35 cellular contexts compared by ENCODE assay signal in the genomic region with DNA sequence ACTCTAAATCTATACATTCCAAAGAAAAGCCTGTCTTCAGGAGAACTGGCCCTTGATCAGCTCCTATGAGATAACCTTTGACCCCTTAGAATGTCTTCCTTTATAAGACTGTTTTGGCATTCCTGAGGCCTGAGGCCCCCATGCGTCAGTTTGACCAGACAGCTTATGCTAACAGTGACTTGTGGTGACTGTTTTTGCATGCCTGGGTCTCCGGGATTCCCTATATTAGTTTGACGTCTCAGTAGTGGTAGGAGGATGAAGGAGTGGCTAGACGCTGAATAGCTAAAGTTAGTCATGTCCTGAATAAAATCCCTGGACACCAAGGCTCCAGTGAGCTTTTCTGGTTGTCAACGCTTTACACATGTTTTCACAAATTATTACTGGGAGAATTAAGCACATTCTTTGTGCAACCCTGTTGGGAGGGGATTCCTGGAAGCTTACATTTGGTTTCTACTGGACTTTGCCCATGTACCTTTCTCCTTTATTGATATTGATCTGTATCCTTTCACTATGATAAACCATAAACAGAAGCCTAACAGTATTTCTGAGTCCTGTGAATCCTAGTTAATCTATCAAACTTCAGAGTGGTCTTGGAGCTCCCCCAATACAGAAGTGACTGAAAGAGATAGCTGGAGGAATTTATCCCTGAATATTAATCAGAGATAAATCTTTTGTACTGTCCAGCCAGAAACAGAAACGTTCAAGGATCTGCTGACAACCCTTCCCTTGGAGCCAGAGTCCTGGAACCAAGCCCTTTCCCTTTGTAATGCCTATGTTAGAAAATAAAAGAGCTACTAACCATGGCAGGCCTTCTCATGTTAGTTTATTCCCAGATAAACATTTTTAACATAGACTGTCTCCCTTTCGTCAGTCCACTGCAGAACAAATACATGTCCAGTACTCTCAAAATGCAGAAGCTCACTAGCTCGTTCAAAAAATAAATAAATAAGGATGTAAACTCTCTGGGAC.
DNase-seq lines count a peak whose midpoint lies in the region; ATAC-seq, FAIRE-seq and TF ChIP-seq lines count a peak whose summit lies in the region.
"Had no signal": no experiment of that assay in that cellular context is flagged by ENCODE, and none has a peak within 500 bp of the region (broad histone marks: within the 10 kb centered on the region; RNA-seq: fewer than 3 reads in every experiment).

No MANE protein-coding gene starts in this region.

- H3K27ac Mint-ChIP-seq in mesothelial cell of epicardium = peak overlapping the region; percentile 62
- H3K27ac Mint-ChIP-seq: activated CD4-positive, alpha-beta T cell treated with anti-CD3 and anti-CD28 coated beads, Interleukin-2, amount 10 ng/mL, durations not matched to agents 24 days and 14 days; activated naive CD4-positive, alpha-beta T cell treated with anti-CD3 and anti-CD28 coated beads, Interleukin-2, amount 50 U/mL, for 24 hours; activated T-helper 2 cell treated with anti-CD3 and anti-CD28 coated beads, Interferon-gamma antibody, Interleukin-2, Interleukin-4, amounts not matched to agents 10 μg/mL and 5 μg/mL and 100 μg/mL, durations not matched to agents 14 hours and 24 hours and 36 hours; CD8-positive, alpha-beta memory T cell; H9; IgD-negative memory B cell; T-cell; type B pancreatic cell; WTC11 had no signal

- 30 to 36% methylated on average over 6 of the region's 8 CpGs for WGBS in gastroesophageal sphincter (ENCODE audit: low coverage in 1 of 2), 2 donors
- 26 to 35% (median 29%) methylated on average over 8 of the region's 8 CpGs for WGBS in small intestine, 3 donors

- no peaks in the 10 kb centered on the region for H3K36me3 ChIP-seq in SJCRH30
- no peaks in the 10 kb centered on the region for H3K36me3 ChIP-seq in gastroesophageal sphincter
- H3K36me3 ChIP-seq in small intestine (ENCODE audit: control insufficient read depth in 2 of 2, insufficient read depth in 2 of 2, low read length in 2 of 2) = no peaks in the 10 kb centered on the region
- H3K36me3 ChIP-seq: esophagus squamous epithelium, left lung had no signal

- TF ChIP-seq CTCF in gastroesophageal sphincter (IDR thresholded peaks at IDR 0.05) (no peak), mesothelial cell of epicardium (IDR thresholded peaks at IDR 0.05; ENCODE audit: unreplicated experiment) (no peak)

- H3K36me3 Mint-ChIP-seq in mesothelial cell of epicardium = no peaks in the 10 kb centered on the region
- H3K36me3 Mint-ChIP-seq: activated naive CD4-positive, alpha-beta T cell treated with anti-CD3 and anti-CD28 coated beads, Interleukin-2, amount 50 U/mL, for 24 hours; CD8-positive, alpha-beta memory T cell; IgD-negative memory B cell; naive B cell; T-cell; type B pancreatic cell had no signal

- H3K4me3 Mint-ChIP-seq in mesothelial cell of epicardium = no peak overlapping the region
- H3K4me3 Mint-ChIP-seq: activated CD4-positive, alpha-beta T cell treated with anti-CD3 and anti-CD28 coated beads, Interleukin-2, amount 10 ng/mL, durations not matched to agents 24 days and 14 days; activated naive CD4-positive, alpha-beta T cell treated with anti-CD3 and anti-CD28 coated beads, Interleukin-2, amount 50 U/mL, for 24 hours; CD8-positive, alpha-beta memory T cell; H9; IgD-negative memory B cell; naive B cell; T-cell; type B pancreatic cell; WTC11 had no signal

- H3K27ac ChIP-seq in SJCRH30 (peak overlapping the region; percentile 17; the same call in 1 of the 2 replicates), gastroesophageal sphincter (peak overlapping the region in 3 of 4 donors; percentile 22 to 55 (median 32)), small intestine (ENCODE audit: low read depth in 1 of 2, low read length in 1 of 2) (no peak overlapping the region)
- H3K27ac ChIP-seq: esophagus squamous epithelium, left lung, psoas muscle had no signal

- H3K9me3 Mint-ChIP-seq in mesothelial cell of epicardium = peaks cover 4% of the 10 kb centered on the region
- H3K9me3 Mint-ChIP-seq: activated CD4-positive, alpha-beta T cell treated with anti-CD3 and anti-CD28 coated beads, Interleukin-2, amount 10 ng/mL, durations not matched to agents 24 days and 14 days; activated naive CD4-positive, alpha-beta T cell treated with anti-CD3 and anti-CD28 coated beads, Interleukin-2, amount 50 U/mL, for 24 hours; type B pancreatic cell had no signal

- FAIRE-seq in small intestine (lab: Jason Lieb, UNC) = no peak
- FAIRE-seq: endometrium had no signal

- TF ChIP-seq POLR2A in gastroesophageal sphincter (IDR thresholded peaks at IDR 0.05) = no peak

- peaks cover 2% of the 10 kb centered on the region; the same call in 1 of the 2 replicates for H3K4me1 ChIP-seq in SJCRH30
- H3K4me1 ChIP-seq in gastroesophageal sphincter = peaks cover 0 to 15% (median 0%) of the 10 kb centered on the region in 3 donors
- H3K4me1 ChIP-seq in small intestine (ENCODE audit: control insufficient read depth in 2 of 2, insufficient read depth in 1 of 2, low read depth in 1 of 2, low read length in 1 of 2) = no peaks in the 10 kb centered on the region
- H3K4me1 ChIP-seq: esophagus squamous epithelium, left lung, psoas muscle had no signal

- ATAC-seq in gastroesophageal sphincter (no peak), HG03342 (IDR thresholded peaks at IDR 0.05; ENCODE audit: unreplicated experiment) (no peak), GM19397 (IDR thresholded peaks at IDR 0.05; ENCODE audit: unreplicated experiment) (no peak)
- ATAC-seq: left lung, psoas muscle, T-cell, WTC11 had no signal

- DNase-seq in HT1080 (ENCODE audit: low read depth) = peak; percentile 47
- DNase-seq in SJCRH30 = peak; percentile 17 to 27
- no peak for DNase-seq in mesothelial cell of epicardium (ENCODE audit: low spot score in 2 of 2, unreplicated experiment in 2 of 2)
- no peak for DNase-seq in NCI-H1092 (lab: John Stamatoyannopoulos, UW)
- no peak for DNase-seq in small intestine
- DNase-seq: activated CD4-positive, alpha-beta T cell treated with anti-CD3 and anti-CD28 coated beads, Interleukin-2, amount 10 ng/mL, durations not matched to agents 24 days and 14 days; activated CD8-positive, alpha-beta memory T cell treated with anti-CD3 and anti-CD28 coated beads for 24 hours; activated T-cell treated with anti-CD3 and anti-CD28 coated beads for 4 hours; anterior cingulate cortex; CD8-positive, alpha-beta memory T cell; DMS 273 treated with DMSO at 0.1 percent for 48 hours; esophagus squamous epithelium; foreskin melanocyte; H9; hippocampal formation; left lung; midbrain; naive B cell; NCI-H146; NCI-H446; NCI-H774; occipital lobe; psoas muscle; stimulated activated CD4-positive, alpha-beta T cell treated with anti-CD3 and anti-CD28 coated beads, Interleukin-15, amount 100 ng/mL, for 24 hours; stimulated activated CD4-positive, alpha-beta T cell treated with anti-CD3 and anti-CD28 coated beads, Interleukin-4, amount 100 ng/mL, for 4 hours; T-cell had no signal

- no peak for TF ChIP-seq EP300 in gastroesophageal sphincter (IDR thresholded peaks at IDR 0.05)

- peaks cover 11% of the 10 kb centered on the region for H3K4me1 Mint-ChIP-seq in mesothelial cell of epicardium
- H3K4me1 Mint-ChIP-seq: activated CD4-positive, alpha-beta T cell treated with anti-CD3 and anti-CD28 coated beads, Interleukin-2, amount 10 ng/mL, durations not matched to agents 24 days and 14 days; activated naive CD4-positive, alpha-beta T cell treated with anti-CD3 and anti-CD28 coated beads, Interleukin-2, amount 50 U/mL, for 24 hours; CD8-positive, alpha-beta memory T cell; H9; T-cell; WTC11 had no signal

- no peaks in the 10 kb centered on the region for H3K27me3 ChIP-seq in SJCRH30
- no peaks in the 10 kb centered on the region for H3K27me3 ChIP-seq in gastroesophageal sphincter
- no peaks in the 10 kb centered on the region for H3K27me3 ChIP-seq in small intestine (ENCODE audit: control insufficient read depth in 2 of 2, insufficient read depth in 2 of 2, low read length in 2 of 2)
- H3K27me3 ChIP-seq: esophagus squamous epithelium, left lung had no signal

- H3K27me3 Mint-ChIP-seq in mesothelial cell of epicardium (ENCODE audit: low read depth) = no peaks in the 10 kb centered on the region
- H3K27me3 Mint-ChIP-seq: activated CD4-positive, alpha-beta T cell treated with anti-CD3 and anti-CD28 coated beads, Interleukin-2, amount 10 ng/mL, durations not matched to agents 24 days and 14 days; activated naive CD4-positive, alpha-beta T cell treated with anti-CD3 and anti-CD28 coated beads, Interleukin-2, amount 50 U/mL, for 24 hours; IgD-negative memory B cell had no signal

- H3K9me3 ChIP-seq in SJCRH30 (replicated peaks) (no peaks in the 10 kb centered on the region), gastroesophageal sphincter (no peaks in the 10 kb centered on the region), small intestine (ENCODE audit: control insufficient read depth, low read depth) (no peaks in the 10 kb centered on the region)
- H3K9me3 ChIP-seq: esophagus squamous epithelium, left lung, psoas muscle had no signal

- H3K4me3 ChIP-seq in SJCRH30 (no peak overlapping the region), gastroesophageal sphincter (no peak overlapping the region), small intestine (ENCODE audit: low read depth in 1 of 2, low read length in 2 of 2) (no peak overlapping the region)
- H3K4me3 ChIP-seq: esophagus squamous epithelium, left lung, psoas muscle had no signal

Comparison
In these comparisons a context has a peak if more than half of its experiments do, and no peak if none do; other contexts are left out.
1. DNase-seq: peak in HT1080 (single experiment) and SJCRH30 (2 of 2); none in mesothelial cell of epicardium (0 of 2), NCI-H1092 (single experiment) and small intestine (single experiment).
2. H3K27ac ChIP-seq: peak in SJCRH30 (single experiment) and gastroesophageal sphincter (3 of 4); none in small intestine (0 of 2).